Comparison of ENCODE assay signal across 15 cellular contexts in genomic region chr9:30348904-30349303, GRCh38.
"Had no signal": no experiment of that assay in that cellular context is flagged by ENCODE, and none has a peak within 500 bp of the region (broad histone marks: within the 10 kb centered on the region; RNA-seq: fewer than 3 reads in every experiment).

No MANE protein-coding gene starts in this region.

- H3K9me3 ChIP-seq: esophagus muscularis mucosa, neutrophil, right atrium auricular region, thyroid gland, uterus had no signal

- H3K4me3 ChIP-seq: esophagus muscularis mucosa, right atrium auricular region, thyroid gland, uterus had no signal

- H3K4me1 ChIP-seq: esophagus muscularis mucosa, right atrium auricular region, thyroid gland, uterus had no signal

- H3K27ac ChIP-seq: epithelial cell of prostate, esophagus muscularis mucosa, neutrophil, right atrium auricular region, thyroid gland, uterus had no signal

- ATAC-seq: effector memory CD8-positive, alpha-beta T cell; naive thymus-derived CD4-positive, alpha-beta T cell had no signal

- H3K27me3 ChIP-seq: esophagus muscularis mucosa, neutrophil, right atrium auricular region, thyroid gland, uterus had no signal

- H3K36me3 ChIP-seq: esophagus muscularis mucosa, neutrophil, right atrium auricular region, thyroid gland, uterus had no signal

- FAIRE-seq: colon, small intestine had no signal

- DNase-seq: effector memory CD8-positive, alpha-beta T cell; immature natural killer cell; mammary epithelial cell; naive thymus-derived CD4-positive, alpha-beta T cell; nephron progenitor cell; small intestine; stimulated activated CD4-positive, alpha-beta T cell treated with anti-CD3 and anti-CD28 coated beads, Interleukin-2, amount 100 ng/mL, for 48 hours; stimulated activated naive CD4-positive, alpha-beta T cell treated with Interleukin-2 at 50 U/mL for 16 hours; thyroid gland; uterus had no signal
